ENCODE assay signal across 20 cellular contexts in genomic region chr6:3094815-3095214, GRCh38. TPM values are rescaled to one million over a fixed set of nuclear protein-coding genes. Genes with fewer than 3 reads are reported as not detected.
DNase-seq lines count a peak whose midpoint lies in the region; ATAC-seq, FAIRE-seq and TF ChIP-seq lines count a peak whose summit lies in the region.
"Had no signal": no experiment of that assay in that cellular context is flagged by ENCODE, and none has a peak within 500 bp of the region (broad histone marks: within the 10 kb centered on the region; RNA-seq: fewer than 3 reads in every experiment).

No MANE protein-coding gene starts in this region.

- H3K27me3 Mint-ChIP-seq in CD14-positive monocyte (ENCODE audit: low read depth in 3 of 3) (no peaks in the 10 kb centered on the region), endothelial cell (ENCODE audit: unreplicated experiment) (peaks cover 11% of the 10 kb centered on the region)
- H3K27me3 Mint-ChIP-seq in central memory CD8-positive, alpha-beta T cell = no peaks in the 10 kb centered on the region
- H3K27me3 Mint-ChIP-seq: CD4-positive, CD25-positive, alpha-beta regulatory T cell had no signal

- CTCF ChIA-PET in HEK293 (lab: Yijun Ruan, JAX) = interaction anchor here (0.6 kb wide), 1 partner anchor 30 kb away, joined by 4 read pairs; no protein-coding TSS in a partner anchor

- POLR2A ChIA-PET in HEK293 (lab: Yijun Ruan, JAX) = no interaction called here

- H3K9me3 Mint-ChIP-seq in CD14-positive monocyte (no peaks in the 10 kb centered on the region), endothelial cell (ENCODE audit: unreplicated experiment) (peaks cover 19% of the 10 kb centered on the region)
- H3K9me3 Mint-ChIP-seq in central memory CD8-positive, alpha-beta T cell = no peaks in the 10 kb centered on the region
- H3K9me3 Mint-ChIP-seq: CD4-positive, CD25-positive, alpha-beta regulatory T cell; CD8-positive, alpha-beta T cell had no signal

- ATAC-seq in central memory CD8-positive, alpha-beta T cell (replicated peaks; ENCODE audit: extremely low read depth, poor library complexity, severe bottlenecking) = no peak
- ATAC-seq in HG02571 (IDR thresholded peaks at IDR 0.05; ENCODE audit: unreplicated experiment) = no peak
- ATAC-seq: CD8-positive, alpha-beta T cell had no signal

- H3K4me3 ChIP-seq in HEK293 (ENCODE audit: low read depth, low read length) = no peak overlapping the region
- H3K4me3 ChIP-seq: HAP-1 had no signal

- no peak for TF ChIP-seq POLR2A in GM12892 (IDR thresholded peaks at IDR 0.05; ENCODE audit: low read depth, low read length)

- TF ChIP-seq CTCF in CD14-positive monocyte (IDR thresholded peaks at IDR 0.05) = no peak
- no peak for TF ChIP-seq CTCF in HEK293 (tag by site-specific recombination; IDR thresholded peaks at IDR 0.05)
- TF ChIP-seq CTCF in endothelial cell (IDR thresholded peaks at IDR 0.05; ENCODE audit: unreplicated experiment) = no peak

- no peak for FAIRE-seq in GM12892 (lab: Jason Lieb, UNC)
- FAIRE-seq: GM12891, H54 had no signal

- intact Hi-C loops in CD14-positive monocyte (cut with micrococcal nuclease) = no loop called here

- H3K4me1 Mint-ChIP-seq in CD14-positive monocyte = no peaks in the 10 kb centered on the region
- H3K4me1 Mint-ChIP-seq in central memory CD8-positive, alpha-beta T cell = peaks cover 8% of the 10 kb centered on the region
- peaks cover 5% of the 10 kb centered on the region for H3K4me1 Mint-ChIP-seq in endothelial cell (ENCODE audit: unreplicated experiment)

- no peaks in the 10 kb centered on the region for H3K4me1 ChIP-seq in HEK293 (ENCODE audit: control insufficient read depth, insufficient read depth, low read length)
- H3K4me1 ChIP-seq: Caco-2, HAP-1 had no signal

- no peak for DNase-seq in CD14-positive monocyte (ENCODE audit: low spot score)
- DNase-seq in central memory CD8-positive, alpha-beta T cell (ENCODE audit: low spot score in 2 of 2) = no peak
- no peak for DNase-seq in endothelial cell (ENCODE audit: low spot score)
- DNase-seq in stimulated activated CD4-positive, alpha-beta T cell treated with anti-CD3 and anti-CD28 coated beads, Interleukin-4, amount 100 ng/mL, for 4 hours = no peak
- DNase-seq in activated gamma-delta T cell treated with Interleukin-2 at 50 U/mL for 16 hours = no peak
- DNase-seq in GM12892 (ENCODE audit: insufficient read length) = no peak
- DNase-seq: C1 segment of cervical spinal cord; Caco-2; CD4-positive, CD25-positive, alpha-beta regulatory T cell; CD8-positive, alpha-beta T cell; DMS153; DMS79; EL; GDM1; GOT3 had no signal

- peak overlapping the region; percentile 23 to 88 (median 49) for H3K27ac Mint-ChIP-seq in CD14-positive monocyte
- H3K27ac Mint-ChIP-seq in central memory CD8-positive, alpha-beta T cell (ENCODE audit: low read depth) = peak overlapping the region; percentile 77
- H3K27ac Mint-ChIP-seq in endothelial cell (ENCODE audit: unreplicated experiment) = no peak overlapping the region
- H3K27ac Mint-ChIP-seq: CD8-positive, alpha-beta T cell had no signal

- H3K36me3 Mint-ChIP-seq in CD14-positive monocyte (peaks cover 34 to 54% of the 10 kb centered on the region in 2 donors), endothelial cell (ENCODE audit: low read depth, unreplicated experiment) (peaks cover 47% of the 10 kb centered on the region)
- H3K36me3 Mint-ChIP-seq in central memory CD8-positive, alpha-beta T cell (ENCODE audit: insufficient read depth) = peaks cover 41% of the 10 kb centered on the region

- H3K36me3 ChIP-seq in HEK293 (ENCODE audit: control insufficient read depth in 2 of 2, insufficient read depth in 1 of 2, low read length in 2 of 2) = peaks cover 11 to 39% of the 10 kb centered on the region in 2 experiments; a peak in 2 of 3 replicates

- no peaks in the 10 kb centered on the region for H3K9me3 ChIP-seq in HEK293 (ENCODE audit: control insufficient read depth, insufficient read depth, low read depth, low read length)
- H3K9me3 ChIP-seq: Caco-2 had no signal

- H3K4me3 Mint-ChIP-seq in CD14-positive monocyte (no peak overlapping the region), endothelial cell (ENCODE audit: unreplicated experiment) (peak overlapping the region; percentile 71)
- no peak overlapping the region for H3K4me3 Mint-ChIP-seq in central memory CD8-positive, alpha-beta T cell
- H3K4me3 Mint-ChIP-seq: CD4-positive, CD25-positive, alpha-beta regulatory T cell; CD8-positive, alpha-beta T cell had no signal

- no peak overlapping the region for H3K27ac ChIP-seq in HEK293 (ENCODE audit: extremely low read depth, low read depth, low read length)

TF ChIP-seq in HEK293, 187 proteins besides CTCF, POLR2A, EP300 and RAD21:
- TF ChIP-seq ZNF558 (tag by site-specific recombination; IDR thresholded peaks at IDR 0.05) = no peak
- TF ChIP-seq ZNF121 (tag by site-specific recombination; IDR thresholded peaks at IDR 0.05) = peak; percentile 42; the same call in 1 of the 2 replicates

RNA-seq across cellular contexts. Expression of gene BPHL, which starts 23.7 kb away (rescaled TPM):
- polyA plus RNA-seq in CD14-positive monocyte = 1 to 10 TPM; 5.9 to 7.8 TPM
- 35.4 TPM for total RNA-seq in endothelial cell (ENCODE audit: unreplicated experiment)
- polyA plus RNA-seq in GM12892 (2012; ENCODE audit: missing spikeins) = 18.2 TPM

RNA-seq across cellular contexts. Expression of gene RIPK1, which starts 26.5 kb away (rescaled TPM):
- polyA plus RNA-seq in CD14-positive monocyte = 1 to 10 TPM; 6.0 to 9.6 TPM
- 34.7 TPM for total RNA-seq in endothelial cell (ENCODE audit: unreplicated experiment)
- polyA plus RNA-seq in GM12892 (2012; ENCODE audit: missing spikeins) = 4.1 TPM
